1 cellular context compared by ENCODE assay signal in the genomic region with DNA sequence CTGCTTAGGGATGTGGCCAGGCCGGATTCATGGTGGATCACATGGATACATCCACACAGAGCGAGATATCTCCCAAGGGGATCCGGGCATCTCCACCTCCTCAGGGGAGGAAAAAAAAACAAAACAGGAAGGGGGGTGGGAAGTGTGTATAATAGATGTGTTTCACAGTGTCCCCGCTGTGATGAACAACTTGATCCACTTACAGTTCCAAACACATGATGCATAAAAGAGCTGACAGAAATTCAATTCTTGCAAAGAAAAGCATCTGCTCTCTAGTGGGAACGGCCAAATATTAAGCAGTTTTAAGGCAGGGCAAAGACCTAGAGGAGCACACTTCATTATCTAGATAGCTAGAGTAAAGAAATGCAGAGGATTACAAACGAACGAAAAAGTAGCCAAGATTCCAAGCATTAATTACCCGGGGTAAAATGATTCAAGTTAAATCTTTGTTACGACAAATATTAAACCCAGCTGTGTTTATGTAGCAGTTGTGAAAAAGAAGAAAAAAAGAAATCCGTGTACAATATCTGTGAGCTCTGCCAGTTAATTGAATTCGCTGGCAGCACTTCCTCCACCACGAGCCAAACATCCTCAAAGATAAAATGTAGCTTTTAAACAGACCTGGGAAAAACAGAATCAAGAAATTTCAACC.
TF ChIP-seq lines count a peak whose summit lies in the region.

No MANE protein-coding gene starts in this region.

TF ChIP-seq in HEK293, 187 proteins besides CTCF, POLR2A, EP300 and RAD21 (continued from another document):
- no peak for TF ChIP-seq ZNF664 (tag by site-specific recombination; IDR thresholded peaks at IDR 0.05)
